Comparison of ENCODE assay signal across 11 cellular contexts in the genomic region with DNA sequence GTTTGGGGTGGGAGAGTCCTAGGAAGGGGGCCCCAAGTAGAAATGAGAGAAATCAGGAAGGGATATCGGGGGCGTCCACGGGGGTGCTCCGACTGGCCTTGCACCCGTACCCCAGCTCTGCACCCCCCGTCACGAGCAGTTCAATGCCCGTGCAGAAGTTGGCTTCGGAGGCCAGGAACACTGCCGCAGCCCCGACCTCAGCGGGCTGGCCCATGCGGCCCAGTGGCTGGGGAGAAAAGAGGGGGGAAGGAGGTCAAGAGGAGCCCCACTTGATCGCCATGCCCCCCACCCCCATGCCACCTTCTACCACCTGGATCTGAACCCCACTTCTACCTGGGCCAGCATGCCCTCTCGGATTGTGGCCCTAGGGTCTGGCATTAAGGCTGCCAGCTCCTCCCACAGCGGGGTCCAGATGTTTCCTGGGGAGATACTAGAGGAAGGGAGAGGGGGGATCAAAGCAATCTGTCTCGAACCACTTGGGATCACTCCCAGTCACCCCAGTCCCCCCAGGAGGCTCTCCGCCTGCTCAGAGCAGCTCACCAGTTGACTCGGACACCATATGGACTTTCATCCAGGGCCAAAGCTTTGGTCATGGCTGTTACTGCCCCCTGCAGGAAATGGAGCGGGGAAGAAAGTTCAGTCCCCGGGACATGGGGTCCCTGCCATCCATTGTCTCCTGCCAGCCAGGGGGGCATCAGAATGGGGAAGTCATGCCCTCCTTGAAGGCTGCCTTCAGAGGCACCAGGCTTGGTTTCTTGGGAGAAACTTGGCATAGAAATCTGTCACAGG. TPM values are rescaled to one million over a fixed set of nuclear protein-coding genes. Genes with fewer than 3 reads are reported as not detected.
DNase-seq lines count a peak whose midpoint lies in the region; FAIRE-seq and TF ChIP-seq lines count a peak whose summit lies in the region.
"Had no signal": no experiment of that assay in that cellular context is flagged by ENCODE, and none has a peak within 500 bp of the region (broad histone marks: within the 10 kb centered on the region; RNA-seq: fewer than 3 reads in every experiment).

No MANE protein-coding gene starts in this region.

- no peaks in the 10 kb centered on the region for H3K36me3 ChIP-seq in prostate gland
- H3K36me3 ChIP-seq: SJSA1 had no signal

- H3K4me3 ChIP-seq in NB4 (ENCODE audit: low read depth, low read length): no peak overlapping the region
- no peak overlapping the region for H3K4me3 ChIP-seq in epithelial cell of proximal tubule (ENCODE audit: low read depth, low read length)
- H3K4me3 ChIP-seq in prostate gland: no peak overlapping the region

- intact Hi-C loops in prostate gland (cut with DNase I): no loop called here

- H3K9me3 ChIP-seq in prostate gland: no peaks in the 10 kb centered on the region
- H3K9me3 ChIP-seq: SJSA1 had no signal

- TF ChIP-seq POLR2A in NB4 (IDR thresholded peaks at IDR 0.05; ENCODE audit: extremely low read depth, insufficient read length) (no peak), prostate gland (IDR thresholded peaks at IDR 0.05) (no peak)

- no peak for DNase-seq in D721Med (ENCODE audit: insufficient read length, low spot score)
- peak; percentile 34 for DNase-seq in NB4 (ENCODE audit: low read depth)
- DNase-seq in epithelial cell of proximal tubule (ENCODE audit: low read depth): no peak
- DNase-seq in prostate gland (ENCODE audit: low spot score): no peak
- no peak for DNase-seq in NCI-H510A treated with DMSO at 0.1 percent for 48 hours (lab: John Stamatoyannopoulos, UW)
- no peak for DNase-seq in CD1c-positive myeloid dendritic cell (ENCODE audit: extremely low spot score)
- DNase-seq in amniotic stem cell (lab: John Stamatoyannopoulos, UW): no peak
- DNase-seq in stimulated activated CD4-positive, alpha-beta T cell treated with anti-CD3 and anti-CD28 coated beads, Interleukin-4, amount 100 ng/mL, for 1 hour: no peak
- DNase-seq: activated T-cell treated with anti-CD3 and anti-CD28 coated beads, Interleukin-2, amount 50 U/mL, for 72 hours; occipital lobe had no signal

- WGBS in prostate gland: 87% methylated on average over 21 of the region's 21 CpGs

- H3K4me1 ChIP-seq in prostate gland (replicated peaks): peaks cover 7% of the 10 kb centered on the region

- peak overlapping the region; percentile 88 to 92 for H3K27ac ChIP-seq in prostate gland
- H3K27ac ChIP-seq: SJSA1 had no signal

- FAIRE-seq in D721Med (lab: Jason Lieb, UNC): no peak

- TF ChIP-seq CTCF in D721Med (IDR thresholded peaks at IDR 0.05; ENCODE audit: insufficient read depth, missing control alignments): peak; percentile 2
- peak; percentile 28 for TF ChIP-seq CTCF in NB4 (IDR thresholded peaks at IDR 0.05; ENCODE audit: low read depth, low read length)
- TF ChIP-seq CTCF in epithelial cell of proximal tubule (conservative IDR thresholded peaks at IDR 0.05; ENCODE audit: low read depth, low read length): peak; percentile 47
- TF ChIP-seq CTCF in prostate gland (IDR thresholded peaks at IDR 0.05): no peak

- no peaks in the 10 kb centered on the region for H3K27me3 ChIP-seq in prostate gland (replicated peaks; ENCODE audit: insufficient read depth)
- H3K27me3 ChIP-seq: SJSA1 had no signal

RNA-seq across cellular contexts. Expression of a gene that starts 2.5 kb away (rescaled TPM):
- total RNA-seq in epithelial cell of proximal tubule (45.5 and 60.7 TPM in 2 replicates), prostate gland (10 to 100 TPM; 71.8 to 92.0 TPM)

RNA-seq across cellular contexts. Expression of a gene that starts 23.0 kb away (rescaled TPM):
- total RNA-seq in epithelial cell of proximal tubule (2.2 and 2.8 TPM in 2 replicates), prostate gland (10 to 100 TPM; 11.0 to 11.2 TPM)
- total RNA-seq: SJSA1 had no signal

RNA-seq across cellular contexts. Expression of a gene that starts 55.1 kb away (rescaled TPM):
- total RNA-seq in epithelial cell of proximal tubule (1.8 and 5.0 TPM in 2 replicates), prostate gland (10 to 100 TPM in 1 of 2 donors, 1 to 10 TPM in 1; 9.4 to 22.9 TPM)

RNA-seq across cellular contexts. Expression of a gene that starts 58.0 kb away (rescaled TPM):
- total RNA-seq in epithelial cell of proximal tubule (not detected in 2 replicates), prostate gland (not detected)
- total RNA-seq: activated T-cell treated with anti-CD3 and anti-CD28 coated beads, Interleukin-2, amount 50 U/mL, for 72 hours; occipital lobe; SJSA1 had no signal

RNA-seq across cellular contexts. Expression of a gene that starts 58.9 kb away (rescaled TPM):
- total RNA-seq in epithelial cell of proximal tubule (23.9 and 32.2 TPM in 2 replicates), prostate gland (10 to 100 TPM; 35.1 to 49.0 TPM)

Comparison
In these comparisons a context has a peak if more than half of its experiments do, and no peak if none do; other contexts are left out.
1. CTCF ChIP-seq: peak in D721Med (single experiment), NB4 (single experiment) and epithelial cell of proximal tubule (single experiment); none in prostate gland (0 of 4).